Comparison of ENCODE assay signal across 10 cellular contexts in genomic region chr16:75139498-75139897, GRCh38. TPM values are rescaled to one million over a fixed set of nuclear protein-coding genes. Genes with fewer than 3 reads are reported as not detected.
DNase-seq lines count a peak whose midpoint lies in the region; TF ChIP-seq lines count a peak whose summit lies in the region.
"Had no signal": no experiment of that assay in that cellular context is flagged by ENCODE, and none has a peak within 500 bp of the region (broad histone marks: within the 10 kb centered on the region; RNA-seq: fewer than 3 reads in every experiment).

No MANE protein-coding gene starts in this region.

- H3K27me3 ChIP-seq in colonic mucosa = no peaks in the 10 kb centered on the region

- DNase-seq in ELF-1 (ENCODE audit: low read depth, low spot score) (peak; percentile 8), NCI-H146 treated with DMSO at 0.1 percent for 48 hours (lab: John Stamatoyannopoulos, UW; ENCODE audit: unreplicated experiment) (peak; percentile 15), colonic mucosa (peak; percentile 46), islet precursor cell (no peak)
- DNase-seq in activated CD4-positive, CD25-positive, alpha-beta regulatory T cell (lab: John Stamatoyannopoulos, UW) = no peak
- DNase-seq in effector CD8-positive, alpha-beta T cell (lab: John Stamatoyannopoulos, UW) = no peak
- DNase-seq: DMS79, GM23248 had no signal

- H3K9ac ChIP-seq in colonic mucosa (ENCODE audit: low read depth in 2 of 2, low read length in 2 of 2) = no peak overlapping the region
- H3K9ac ChIP-seq: GM23248 had no signal

- H3K36me3 ChIP-seq in colonic mucosa = no peaks in the 10 kb centered on the region

- no peak for TF ChIP-seq CTCF in colonic mucosa (IDR thresholded peaks at IDR 0.05)

- no peak overlapping the region for H3K4me3 ChIP-seq in colonic mucosa
- H3K4me3 ChIP-seq: A549, GM23248 had no signal

- H3K9me3 ChIP-seq in colonic mucosa = no peaks in the 10 kb centered on the region

- H3K4me1 ChIP-seq in colonic mucosa = no peaks in the 10 kb centered on the region
- H3K4me1 ChIP-seq: A549 had no signal

- intact Hi-C loops in colonic mucosa (cut with DNase I) = no loop called here

- H3K27ac ChIP-seq in colonic mucosa = peak overlapping the region; percentile 20
- H3K27ac ChIP-seq: A549, GM23248, HL-60 had no signal

RNA-seq across cellular contexts. Expression of gene ZFP1, which starts 8.8 kb away (rescaled TPM):
- total RNA-seq in colonic mucosa = 1 to 10 TPM; 4.3 to 9.9 TPM

RNA-seq across cellular contexts. Expression of gene LDHD, which starts 22.9 kb away (rescaled TPM):
- 100 to 1,000 TPM in 1 of 2 donors, 10 to 100 TPM in 1; 31.4 to 105 TPM for total RNA-seq in colonic mucosa

Comparison
In these comparisons a context has a peak if more than half of its experiments do, and no peak if none do; other contexts are left out.
1. DNase-seq: peak in ELF-1 (single experiment), NCI-H146 treated with DMSO at 0.1 percent for 48 hours (single experiment) and colonic mucosa (single experiment); none in islet precursor cell (single experiment), activated CD4-positive, CD25-positive, alpha-beta regulatory T cell (0 of 4) and effector CD8-positive, alpha-beta T cell (single experiment).